Comparison of ENCODE assay signal across 8 cellular contexts in genomic region chr4:145179201-145179860, GRCh38. TPM values are rescaled to one million over a fixed set of nuclear protein-coding genes. Genes with fewer than 3 reads are reported as not detected.
DNase-seq lines count a peak whose midpoint lies in the region; ATAC-seq, FAIRE-seq and TF ChIP-seq lines count a peak whose summit lies in the region.

No MANE protein-coding gene starts in this region.

- peaks cover 4% of the 10 kb centered on the region for H3K36me3 ChIP-seq in neuron (ENCODE audit: insufficient read depth, low read length)
- peaks cover 0 to 2% (median 0%) of the 10 kb centered on the region in 5 donors for H3K36me3 ChIP-seq in subcutaneous abdominal adipose tissue (ENCODE audit: control insufficient read depth in 5 of 5, insufficient read depth in 5 of 5, low read length in 5 of 5)

- H3K27ac ChIP-seq in AG04450 (ENCODE audit: low read depth, low read length) (peak overlapping the region; percentile 86), subcutaneous abdominal adipose tissue (ENCODE audit: low read depth, low read length) (peak overlapping the region; percentile 98)

- H3K27me3 ChIP-seq in AG04450 (ENCODE audit: control insufficient read depth, insufficient read depth, low read length) = no peaks in the 10 kb centered on the region
- no peaks in the 10 kb centered on the region for H3K27me3 ChIP-seq in neuron (ENCODE audit: insufficient read depth, low read length)
- no peaks in the 10 kb centered on the region for H3K27me3 ChIP-seq in subcutaneous abdominal adipose tissue (ENCODE audit: control insufficient read depth in 5 of 5, insufficient read depth in 4 of 5, low read length in 5 of 5)

- no peak for FAIRE-seq in RCC 7860 (lab: Jason Lieb, UNC)

- peak overlapping the region; percentile 77 to 98 (median 90) for H3K9ac ChIP-seq in subcutaneous abdominal adipose tissue (ENCODE audit: low read length in 5 of 5)

- CTCF ChIA-PET in AG04450 (lab: Charles Lee) = interaction anchor here (0.7 to 4.7 kb wide), 3 partner anchors 25 to 438 kb away, joined by 3 to 21 read pairs (median 4); no protein-coding TSS in a partner anchor

- peak overlapping the region; percentile 63 for H2AFZ ChIP-seq in neuron (ENCODE audit: low read depth, low read length)

- POLR2A ChIA-PET in AG04450 (lab: Yijun Ruan, JAX) = no interaction called here

- H3K4me1 ChIP-seq in neuron (ENCODE audit: insufficient read depth, low read length) = peaks cover 23% of the 10 kb centered on the region
- H3K4me1 ChIP-seq in subcutaneous abdominal adipose tissue (ENCODE audit: control insufficient read depth in 5 of 5, insufficient read depth in 5 of 5, low read length in 5 of 5) = peaks cover 4 to 42% (median 39%) of the 10 kb centered on the region in 5 donors

- ATAC-seq in GM18870 (IDR thresholded peaks at IDR 0.05; ENCODE audit: unreplicated experiment) = peak; percentile 41
- ATAC-seq in HG03103 (IDR thresholded peaks at IDR 0.05; ENCODE audit: low read depth, unreplicated experiment) = peak; percentile 37

- DNase-seq in AG04450 (ENCODE audit: low read depth, low spot score) = no peak
- DNase-seq in RCC 7860 (ENCODE audit: low spot score) = peak; percentile 11
- DNase-seq in activated effector memory CD4-positive, alpha-beta T cell treated with anti-CD3 and anti-CD28 coated beads, Interleukin-2, amount 50 U/mL, for 16 hours = peak; percentile 92
- DNase-seq in foreskin fibroblast = peak; percentile 56 to 85

- TF ChIP-seq CTCF in AG04450 (IDR thresholded peaks at IDR 0.05; ENCODE audit: low read depth, low read length) = no peak
- TF ChIP-seq CTCF in foreskin fibroblast (IDR thresholded peaks at IDR 0.05; ENCODE audit: low read depth, low read length) = no peak

- H3K9me3 ChIP-seq in AG04450 (ENCODE audit: control insufficient read depth, insufficient read depth, low read length) (no peaks in the 10 kb centered on the region), neuron (ENCODE audit: low read length) (no peaks in the 10 kb centered on the region), subcutaneous abdominal adipose tissue (ENCODE audit: control insufficient read depth in 5 of 5, low read length in 5 of 5) (no peaks in the 10 kb centered on the region)

- H3K4me3 ChIP-seq in AG04450 (ENCODE audit: low read depth, low read length) (peak overlapping the region; percentile 86), foreskin fibroblast (ENCODE audit: low read depth in 1 of 2, low read length in 2 of 2) (peak overlapping the region; percentile 84 to 86), neuron (ENCODE audit: low read length) (peak overlapping the region; percentile 91), subcutaneous abdominal adipose tissue (ENCODE audit: low read depth in 1 of 5, low read length in 5 of 5) (peak overlapping the region; percentile 67 to 95 (median 87))

RNA-seq across cellular contexts. Expression of gene OTUD4, which starts 1.1 kb away (rescaled TPM):
- 19.7 and 27.1 TPM in 2 replicates for polyA plus RNA-seq in AG04450 (2011; rRNA removed)
- 23.9 and 33.6 TPM in 2 replicates for polyA minus RNA-seq in AG04450 (2011; rRNA and poly(A)+ RNA removed)
